In genomic region chr17:50290074-50290702, GRCh38 we compare ENCODE assay signal across 9 cellular contexts. TPM values are rescaled to one million over a fixed set of nuclear protein-coding genes. Genes with fewer than 3 reads are reported as not detected.
DNase-seq lines count a peak whose midpoint lies in the region; ATAC-seq and TF ChIP-seq lines count a peak whose summit lies in the region.
"Had no signal": no experiment of that assay in that cellular context is flagged by ENCODE, and none has a peak within 500 bp of the region (broad histone marks: within the 10 kb centered on the region; RNA-seq: fewer than 3 reads in every experiment).

No MANE protein-coding gene starts in this region.

- DNase-seq in AG08395 (ENCODE audit: low spot score) (peak; percentile 96), HK-2 (ENCODE audit: unreplicated experiment) (peak; percentile 73), WTC11 (ENCODE audit: low spot score) (no peak), Right ventricle myocardium inferior (ENCODE audit: missing footprints) (peak; percentile 82), pulmonary artery endothelial cell (ENCODE audit: low read depth, low spot score) (peak; percentile 74), cerebellar nuclear complex (lab: John Stamatoyannopoulos, UW) (no peak), inferior parietal cortex (ENCODE audit: extremely low spot score) (no peak)
- DNase-seq in CD8-positive, alpha-beta T cell: no peak

- TF ChIP-seq CTCF in WTC11 (IDR thresholded peaks at IDR 0.05): no peak
- TF ChIP-seq CTCF in CD8-positive, alpha-beta T cell (IDR thresholded peaks at IDR 0.05): no peak

- no peak overlapping the region for H3K27ac Mint-ChIP-seq in WTC11
- no peak overlapping the region for H3K27ac Mint-ChIP-seq in CD8-positive, alpha-beta T cell

- H3K9me3 Mint-ChIP-seq in WTC11: peaks cover 5% of the 10 kb centered on the region; the same call in 1 of the 2 replicates
- no peaks in the 10 kb centered on the region for H3K9me3 Mint-ChIP-seq in CD8-positive, alpha-beta T cell

- CTCF ChIA-PET in WTC11 (lab: Charles Lee): interaction anchor here (0.8 to 4.1 kb wide), 8 partner anchors 8 to 121 kb away, joined by 3 to 38 read pairs (median 6); partner anchors contain the start of genes COL1A1, LRRC59 and TMEM92
- CTCF ChIA-PET in CD8-positive, alpha-beta T cell (lab: Charles Lee): interaction anchor here (0.8 to 1.6 kb wide), 3 partner anchors 8 to 90 kb away, joined by 3 to 9 read pairs (median 4); partner anchors contain the start of genes COL1A1 and TMEM92

- H3K27me3 Mint-ChIP-seq in WTC11 (ENCODE audit: low read depth): no peaks in the 10 kb centered on the region; the same call in 1 of the 2 replicates
- peaks cover 13% of the 10 kb centered on the region for H3K27me3 Mint-ChIP-seq in CD8-positive, alpha-beta T cell (ENCODE audit: low read depth)

- peak; percentile 26; the same call in 1 of the 2 replicates for ATAC-seq in WTC11
- peak; percentile 96 for ATAC-seq in Right ventricle myocardium inferior
- ATAC-seq in CD8-positive, alpha-beta T cell: no peak

- no peak overlapping the region for H3K4me3 Mint-ChIP-seq in WTC11
- H3K4me3 Mint-ChIP-seq in CD8-positive, alpha-beta T cell: no peak overlapping the region

- no peaks in the 10 kb centered on the region for H3K36me3 Mint-ChIP-seq in WTC11
- no peaks in the 10 kb centered on the region for H3K36me3 Mint-ChIP-seq in CD8-positive, alpha-beta T cell

- no peaks in the 10 kb centered on the region for H3K36me3 ChIP-seq in CD8-positive, alpha-beta T cell (ENCODE audit: insufficient read depth, low read length)
- H3K36me3 ChIP-seq: cardiac muscle cell had no signal

- intact Hi-C loops in Right ventricle myocardium inferior (cut with DNase I): loop anchor here (10.0 kb wide), 1 partner anchor 265 kb away; no protein-coding TSS in a partner anchor
- intact Hi-C loops in CD8-positive, alpha-beta T cell (cut with DNase I, micrococcal nuclease): no loop called here

- H3K27ac ChIP-seq in CD8-positive, alpha-beta T cell (ENCODE audit: low read depth, low read length): no peak overlapping the region
- H3K27ac ChIP-seq: cardiac muscle cell had no signal

- H3K4me3 ChIP-seq in CD8-positive, alpha-beta T cell (ENCODE audit: low read depth, low read length): no peak overlapping the region
- H3K4me3 ChIP-seq: cardiac muscle cell had no signal

- H3K4me1 ChIP-seq in CD8-positive, alpha-beta T cell (ENCODE audit: insufficient read depth, low read length): no peaks in the 10 kb centered on the region

- no peaks in the 10 kb centered on the region for H3K27me3 ChIP-seq in CD8-positive, alpha-beta T cell (ENCODE audit: insufficient read depth, low read length)
- H3K27me3 ChIP-seq: cardiac muscle cell had no signal

- no peaks in the 10 kb centered on the region for H3K9me3 ChIP-seq in CD8-positive, alpha-beta T cell (ENCODE audit: low read length)

- POLR2A ChIA-PET in WTC11 (lab: Charles Lee): interaction anchor here (0.6 to 1.4 kb wide), 2 partner anchors 16 to 33 kb away, joined by 4 to 7 read pairs; partner anchors contain the start of gene TMEM92
- POLR2A ChIA-PET in CD8-positive, alpha-beta T cell (lab: Charles Lee): no interaction called here

- H3K4me1 Mint-ChIP-seq in WTC11: peaks cover 17% of the 10 kb centered on the region; the same call in 1 of the 2 replicates
- no peaks in the 10 kb centered on the region for H3K4me1 Mint-ChIP-seq in CD8-positive, alpha-beta T cell (ENCODE audit: low read depth)

TF ChIP-seq in WTC11, 78 proteins besides CTCF, POLR2A, EP300 and RAD21:
- no peak for TF ChIP-seq GRHL2 (CRISPR knock-in tag; IDR thresholded peaks at IDR 0.05; ENCODE audit: insufficient replicate concordance, severe bottlenecking)
- peak; percentile 94 for TF ChIP-seq GABPB1 (CRISPR knock-in tag; IDR thresholded peaks at IDR 0.05)

RNA-seq across cellular contexts. Expression of gene TMEM92, which starts 15.9 kb away (rescaled TPM):
- total RNA-seq in WTC11 (2021): 9.8 to 10.4 TPM (median 10.3 TPM) in 3 replicates
- not detected for total RNA-seq in Right ventricle myocardium inferior
- not detected in 2 replicates for total RNA-seq in pulmonary artery endothelial cell
- total RNA-seq in CD8-positive, alpha-beta T cell: not detected

RNA-seq across cellular contexts. Expression of gene XYLT2, which starts 55.7 kb away (rescaled TPM):
- 35.7 to 39.7 TPM (median 37.9 TPM) in 3 replicates for total RNA-seq in WTC11 (2021)
- total RNA-seq in Right ventricle myocardium inferior: 16.4 TPM
- total RNA-seq in pulmonary artery endothelial cell: 36.6 and 41.8 TPM in 2 replicates
- total RNA-seq in CD8-positive, alpha-beta T cell: 1 to 10 TPM; 9.0 to 9.4 TPM

Comparison
In these comparisons a context has a peak if more than half of its experiments do, and no peak if none do; other contexts are left out.
1. DNase-seq: peak in AG08395 (single experiment), HK-2 (single experiment), Right ventricle myocardium inferior (single experiment) and pulmonary artery endothelial cell (single experiment); none in WTC11 (single experiment), CD8-positive, alpha-beta T cell (0 of 7), cerebellar nuclear complex (0 of 2) and inferior parietal cortex (single experiment).